ENCODE assay signal across 8 cellular contexts in genomic region chr13:77328819-77329132, GRCh38. TPM values are rescaled to one million over a fixed set of nuclear protein-coding genes. Genes with fewer than 3 reads are reported as not detected.
A peak's percentile ranks its signal among the peaks of the same experiment; 100 is the strongest.
DNase-seq lines count a peak whose midpoint lies in the region; ATAC-seq and TF ChIP-seq lines count a peak whose summit lies in the region.

No MANE protein-coding gene starts in this region.

- intact Hi-C loops in mucosa of descending colon (cut with DNase I, micrococcal nuclease), result no loop called here

- H3K36me3 ChIP-seq in mucosa of descending colon (ENCODE audit: low read depth), result no peaks in the 10 kb centered on the region

- H3K4me3 Mint-ChIP-seq in activated naive CD4-positive, alpha-beta T cell treated with anti-CD3 and anti-CD28 coated beads, Interleukin-2, amount 10 ng/mL, durations not matched to agents 7 days and 5 days, result peak overlapping the region; percentile 92
- peak overlapping the region; percentile 99 for H3K4me3 Mint-ChIP-seq in mesothelial cell of epicardium

- TF ChIP-seq CTCF in mesothelial cell of epicardium (IDR thresholded peaks at IDR 0.05; ENCODE audit: unreplicated experiment), result no peak
- no peak for TF ChIP-seq CTCF in mucosa of descending colon (IDR thresholded peaks at IDR 0.05)

- peaks cover 7% of the 10 kb centered on the region for H3K4me1 ChIP-seq in mucosa of descending colon (ENCODE audit: low read depth)

- H3K4me3 ChIP-seq in mucosa of descending colon, result no peak overlapping the region

- peak overlapping the region; percentile 96 for H3K27ac ChIP-seq in angular gyrus (ENCODE audit: low read depth, low read length)

- ATAC-seq in HG03135 (IDR thresholded peaks at IDR 0.05; ENCODE audit: unreplicated experiment) (peak; percentile 3), mucosa of descending colon (no peak)

- H3K9me3 ChIP-seq in mucosa of descending colon, result no peaks in the 10 kb centered on the region

- H3K9me3 Mint-ChIP-seq in activated naive CD4-positive, alpha-beta T cell treated with anti-CD3 and anti-CD28 coated beads, Interleukin-2, amount 10 ng/mL, durations not matched to agents 7 days and 5 days, result no peaks in the 10 kb centered on the region
- H3K9me3 Mint-ChIP-seq in mesothelial cell of epicardium, result no peaks in the 10 kb centered on the region

- CTCF ChIA-PET in activated naive CD4-positive, alpha-beta T cell treated with anti-CD3 and anti-CD28 coated beads, Interleukin-2, amount 10 ng/mL, durations not matched to agents 7 days and 5 days (lab: Charles Lee), result interaction anchor here (3.8 kb wide), 1 partner anchor 149 kb away, joined by 26 read pairs; no protein-coding TSS in a partner anchor

- peaks cover 8% of the 10 kb centered on the region for H3K27me3 Mint-ChIP-seq in activated naive CD4-positive, alpha-beta T cell treated with anti-CD3 and anti-CD28 coated beads, Interleukin-2, amount 10 ng/mL, durations not matched to agents 7 days and 5 days
- no peaks in the 10 kb centered on the region for H3K27me3 Mint-ChIP-seq in mesothelial cell of epicardium (ENCODE audit: low read depth)

- peak overlapping the region; percentile 95 for H3K27ac Mint-ChIP-seq in activated naive CD4-positive, alpha-beta T cell treated with anti-CD3 and anti-CD28 coated beads, Interleukin-2, amount 10 ng/mL, durations not matched to agents 7 days and 5 days
- peak overlapping the region; percentile 93 for H3K27ac Mint-ChIP-seq in mesothelial cell of epicardium

- peaks cover 52% of the 10 kb centered on the region for H3K4me1 Mint-ChIP-seq in activated naive CD4-positive, alpha-beta T cell treated with anti-CD3 and anti-CD28 coated beads, Interleukin-2, amount 10 ng/mL, durations not matched to agents 7 days and 5 days
- H3K4me1 Mint-ChIP-seq in mesothelial cell of epicardium, result peaks cover 42% of the 10 kb centered on the region

- H3K36me3 Mint-ChIP-seq in activated naive CD4-positive, alpha-beta T cell treated with anti-CD3 and anti-CD28 coated beads, Interleukin-2, amount 10 ng/mL, durations not matched to agents 7 days and 5 days, result peaks cover 12% of the 10 kb centered on the region
- H3K36me3 Mint-ChIP-seq in mesothelial cell of epicardium, result no peaks in the 10 kb centered on the region

- no peak for DNase-seq in activated naive CD4-positive, alpha-beta T cell treated with anti-CD3 and anti-CD28 coated beads, Interleukin-2, amount 10 ng/mL, durations not matched to agents 7 days and 5 days
- DNase-seq in activated naive CD4-positive, alpha-beta T cell treated with anti-CD3 and anti-CD28 coated beads, Interleukin-2, amount 50 U/mL, for 16 hours, result no peak
- no peak for DNase-seq in mesothelial cell of epicardium (ENCODE audit: low spot score in 2 of 2, unreplicated experiment in 2 of 2)
- DNase-seq in stimulated activated naive CD4-positive, alpha-beta T cell (lab: John Stamatoyannopoulos, UW), result no peak
- no peak for DNase-seq in AG08395 (ENCODE audit: low spot score)
- DNase-seq in mucosa of descending colon, result no peak

RNA-seq across cellular contexts. Expression of gene MYCBP2, which starts 1.9 kb away (rescaled TPM):
- 65.9 to 72.3 TPM (median 67.7 TPM) in 3 replicates for total RNA-seq in mesothelial cell of epicardium
- 10 to 100 TPM; 27.6 to 81.5 (median 46.1) TPM for total RNA-seq in mucosa of descending colon
